ENCODE assay signal across 26 cellular contexts in genomic region chr1:190286111-190286510, GRCh38.
"Had no signal": no experiment of that assay in that cellular context is flagged by ENCODE, and none has a peak within 500 bp of the region (broad histone marks: within the 10 kb centered on the region; RNA-seq: fewer than 3 reads in every experiment).

No MANE protein-coding gene starts in this region.

- H3K79me2 ChIP-seq: hepatocyte had no signal

- H3K36me3 ChIP-seq: colonic mucosa, esophagus squamous epithelium, gastroesophageal sphincter, heart left ventricle, left ventricle myocardium inferior, lower lobe of right lung had no signal

- DNase-seq: colonic mucosa; cortex of kidney; effector CD8-positive, alpha-beta T cell; effector memory CD8-positive, alpha-beta T cell; endodermal cell; erythroblast; esophagus squamous epithelium; foreskin melanocyte; heart left ventricle; hypothalamus; immature natural killer cell; islet precursor cell; kidney; kidney glomerular epithelial cell; left colon; left ventricle myocardium inferior; lower lobe of right lung; mesenchymal stem cell; mucosa of descending colon; naive B cell had no signal

- H3K27me3 ChIP-seq: colonic mucosa, esophagus squamous epithelium, gastroesophageal sphincter, heart left ventricle, hepatocyte had no signal

- H3K4me1 ChIP-seq: colonic mucosa, esophagus squamous epithelium, gastroesophageal sphincter, heart left ventricle, left ventricle myocardium inferior, lower lobe of right lung had no signal

- H2AFZ ChIP-seq: hepatocyte had no signal

- H3K4me3 ChIP-seq: colonic mucosa, esophagus squamous epithelium, gastroesophageal sphincter, heart left ventricle, hepatocyte, left ventricle myocardium inferior, lower lobe of right lung, mucosa of descending colon had no signal

- H3K9me3 ChIP-seq: colonic mucosa, esophagus squamous epithelium, gastroesophageal sphincter, heart left ventricle, left ventricle myocardium inferior, lower lobe of right lung, mucosa of descending colon had no signal

- H3K4me2 ChIP-seq: hepatocyte had no signal

- FAIRE-seq: endometrium had no signal

- H3K27ac ChIP-seq: colonic mucosa, epithelial cell of prostate, esophagus squamous epithelium, gastroesophageal sphincter, heart left ventricle, hepatocyte, left ventricle myocardium inferior, lower lobe of right lung had no signal

- ATAC-seq: effector memory CD8-positive, alpha-beta T cell; esophagus mucosa; gastroesophageal sphincter; heart left ventricle; left colon; left lobe of liver; lower lobe of right lung; mucosa of descending colon had no signal
